Comparison of ENCODE assay signal across 1 cellular context in genomic region chr22:49943405-49943765, GRCh38.
TF ChIP-seq lines count a peak whose summit lies in the region.

No MANE protein-coding gene starts in this region.

TF ChIP-seq in H1, 55 proteins besides CTCF, POLR2A, EP300 and RAD21:
- TF ChIP-seq USF2 (IDR thresholded peaks at IDR 0.05; ENCODE audit: low read length) = no peak
TF ChIP-seq in H1: peak in this region for 0.
